Comparison of ENCODE assay signal across 18 cellular contexts in genomic region chr11:71780771-71781170, GRCh38. TPM values are rescaled to one million over a fixed set of nuclear protein-coding genes. Genes with fewer than 3 reads are reported as not detected.
"Had no signal": no experiment of that assay in that cellular context is flagged by ENCODE, and none has a peak within 500 bp of the region (broad histone marks: within the 10 kb centered on the region; RNA-seq: fewer than 3 reads in every experiment).

No MANE protein-coding gene starts in this region.

RNA-seq across cellular contexts. Expression of gene DEFB108B, which starts 52.2 kb away (rescaled TPM):
- total RNA-seq: activated B cell treated with CpG ODN at 0.5 μM for 24 hours; activated CD4-positive, alpha-beta T cell treated with anti-CD3 and anti-CD28 coated beads for 36 hours; activated naive CD4-positive, alpha-beta T cell treated with anti-CD3 and anti-CD28 coated beads, Interleukin-2, amount 50 U/mL, for 72 hours; activated T-helper 17 cell treated with anti-CD3 and anti-CD28 coated beads, Interleukin-2, amount 50 U/mL, for 72 hours; aorta; dermis microvascular lymphatic vessel endothelial cell; esophagus muscularis mucosa; gastrocnemius medialis; left cardiac atrium; lower leg skin; mesenteric fat pad; naive thymus-derived CD4-positive, alpha-beta T cell; omental fat pad; progenitor cell of endocrine pancreas; spleen; testis; upper lobe of left lung had no signal
- polyA plus RNA-seq: adipose tissue; aorta; naive thymus-derived CD4-positive, alpha-beta T cell; spleen had no signal
